ENCODE assay signal across 8 cellular contexts in the genomic region with DNA sequence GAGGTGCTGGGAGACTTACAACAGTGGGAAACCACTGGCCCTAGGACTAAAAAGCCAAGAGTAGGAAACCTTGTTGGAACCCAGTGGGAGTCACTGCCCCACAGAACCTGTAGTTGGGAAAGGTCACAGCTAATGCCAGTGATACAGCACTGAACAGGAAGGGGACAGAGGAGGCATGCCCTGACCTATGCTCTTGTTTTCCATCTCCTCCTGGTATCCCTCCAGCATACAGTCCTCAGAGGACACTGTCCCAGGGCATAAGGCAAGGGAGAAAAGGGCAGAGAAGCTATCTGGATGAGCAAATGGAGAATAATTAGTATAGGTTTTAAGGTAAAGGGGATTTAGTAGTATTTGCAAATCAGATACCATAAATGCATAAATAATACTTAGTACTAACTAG.
"Had no signal": no experiment of that assay in that cellular context is flagged by ENCODE, and none has a peak within 500 bp of the region (broad histone marks: within the 10 kb centered on the region; RNA-seq: fewer than 3 reads in every experiment).

No MANE protein-coding gene starts in this region.

- H2AFZ ChIP-seq: GM23338 had no signal

- H3K9ac ChIP-seq: KMS-11 had no signal

- ATAC-seq: GM23338 had no signal

- DNase-seq: H9, HCEC 1CT, KBM-7 had no signal

- H3K4me2 ChIP-seq: GM23338, KMS-11 had no signal

- H3K27ac ChIP-seq: HL-60, KMS-11 had no signal

- H3K4me3 ChIP-seq: GM23338 had no signal

- FAIRE-seq: H1, H54 had no signal
